11 cellular contexts compared by ENCODE assay signal in genomic region chr12:2797721-2798418, GRCh38. TPM values are rescaled to one million over a fixed set of nuclear protein-coding genes. Genes with fewer than 3 reads are reported as not detected.
DNase-seq lines count a peak whose midpoint lies in the region; ATAC-seq and TF ChIP-seq lines count a peak whose summit lies in the region.
"Had no signal": no experiment of that assay in that cellular context is flagged by ENCODE, and none has a peak within 500 bp of the region (broad histone marks: within the 10 kb centered on the region; RNA-seq: fewer than 3 reads in every experiment).

No MANE protein-coding gene starts in this region.

- no peak overlapping the region for H3K4me3 Mint-ChIP-seq in endodermal cell

- peaks cover 56% of the 10 kb centered on the region for H3K36me3 ChIP-seq in OCI-LY3 (replicated peaks; ENCODE audit: low read depth, low read length)
- peaks cover 62% of the 10 kb centered on the region for H3K36me3 ChIP-seq in endodermal cell (ENCODE audit: control insufficient read depth, insufficient read depth, low read length)
- H3K36me3 ChIP-seq in neural cell (ENCODE audit: insufficient read depth, low read length) = peaks cover 19% of the 10 kb centered on the region
- peaks cover 0 to 45% (median 18%) of the 10 kb centered on the region in 4 donors for H3K36me3 ChIP-seq in transverse colon
- H3K36me3 ChIP-seq in gastrocnemius medialis = peaks cover 0 to 59% of the 10 kb centered on the region in 2 donors

- TF ChIP-seq RAD21 in neural cell (conservative IDR thresholded peaks at IDR 0.05) = no peak

- H3K27me3 Mint-ChIP-seq in endodermal cell (ENCODE audit: insufficient read depth) = peaks cover 10% of the 10 kb centered on the region

- H3K9me2 ChIP-seq in neural cell (ENCODE audit: insufficient read depth, low read length) = no peaks in the 10 kb centered on the region

- peaks cover 13% of the 10 kb centered on the region for H3K4me1 ChIP-seq in OCI-LY3 (ENCODE audit: low read length)
- H3K4me1 ChIP-seq in endodermal cell (ENCODE audit: control insufficient read depth, insufficient read depth, low read length) = peaks cover 3% of the 10 kb centered on the region
- peaks cover 0 to 21% (median 18%) of the 10 kb centered on the region in 4 donors for H3K4me1 ChIP-seq in transverse colon
- H3K4me1 ChIP-seq in gastrocnemius medialis = peaks cover 22 to 27% of the 10 kb centered on the region in 2 donors

- H3F3A ChIP-seq in neural cell (ENCODE audit: insufficient read depth, low read length, poor library complexity, severe bottlenecking) = peaks cover 4% of the 10 kb centered on the region

- in situ Hi-C loops in G401 (cut with HindIII; ENCODE audit: low sequenced_read_pairs) = no loop called here
- in situ Hi-C loops in transverse colon (cut with MboI; ENCODE audit: low pct_ligation_motif_present in 1 of 4, low pct_unique_long_range_greater_than_20kb in 1 of 4, low sequenced_read_pairs in 3 of 4) = no loop called here
- in situ Hi-C loops in gastrocnemius medialis (cut with MboI; ENCODE audit: low sequenced_read_pairs in 4 of 4) = loop anchor here in 1 of 4 donors (25.0 kb wide), 1 partner anchor 1161 kb away; the partner anchor contains the start of gene WNT5B

- DNase-seq in G401 (ENCODE audit: low spot score) (peak; percentile 51), endodermal cell (no peak), NCI-H2171 treated with DMSO at 0.1 percent for 48 hours (lab: John Stamatoyannopoulos, UW) (no peak), putamen (ENCODE audit: low spot score) (no peak), transverse colon (no peak), gastrocnemius medialis (no peak)
- DNase-seq: activated gamma-delta T cell, NCI-H2081 had no signal

- TF ChIP-seq CTCF in OCI-LY3 (IDR thresholded peaks at IDR 0.05; ENCODE audit: low read depth, low read length) (peak; percentile 29; the same call in 1 of the 2 replicates), endodermal cell (conservative IDR thresholded peaks at IDR 0.05) (peak; percentile 69), neural cell (IDR thresholded peaks at IDR 0.05; ENCODE audit: poor library complexity, severe bottlenecking) (no peak), transverse colon (IDR thresholded peaks at IDR 0.05) (no peak), gastrocnemius medialis (IDR thresholded peaks at IDR 0.05 in 4 of 5, conservative IDR thresholded peaks at IDR 0.05 in 1 of 5) (no peak)

- no peaks in the 10 kb centered on the region for H3K9me3 Mint-ChIP-seq in endodermal cell

- H3K36me3 Mint-ChIP-seq in endodermal cell (ENCODE audit: low read depth) = peaks cover 59% of the 10 kb centered on the region

- H3K27ac ChIP-seq in OCI-LY3 (ENCODE audit: low read length) = no peak overlapping the region
- no peak overlapping the region for H3K27ac ChIP-seq in endodermal cell (ENCODE audit: low read depth, low read length)
- H3K27ac ChIP-seq in neural cell (ENCODE audit: low read length) = no peak overlapping the region
- no peak overlapping the region for H3K27ac ChIP-seq in transverse colon
- peak overlapping the region in 1 of 4 donors; percentile 39 for H3K27ac ChIP-seq in gastrocnemius medialis

- H2AFZ ChIP-seq in OCI-LY3 (ENCODE audit: low read depth, low read length) = no peak overlapping the region
- no peak overlapping the region for H2AFZ ChIP-seq in neural cell (ENCODE audit: low read depth, low read length)

- TF ChIP-seq EP300 in neural cell (conservative IDR thresholded peaks at IDR 0.05; ENCODE audit: poor library complexity, severe bottlenecking) (no peak), transverse colon (IDR thresholded peaks at IDR 0.05; ENCODE audit: low read depth) (no peak)

- H3K4me1 Mint-ChIP-seq in endodermal cell = peaks cover 14% of the 10 kb centered on the region

- intact Hi-C loops in transverse colon (cut with DNase I; ENCODE audit: low total_unique reads) (no loop called here), gastrocnemius medialis (cut with DNase I; ENCODE audit: low total_unique reads) (loop anchor here (10.0 kb wide), 2 partner anchors 457 to 1077 kb away; partner anchors contain the start of gene PARP11)

- no peaks in the 10 kb centered on the region for H3K27me3 ChIP-seq in OCI-LY3 (ENCODE audit: low read depth, low read length)
- H3K27me3 ChIP-seq in endodermal cell (ENCODE audit: control insufficient read depth, insufficient read depth, low read length, poor library complexity, severe bottlenecking) = peaks cover 6% of the 10 kb centered on the region
- no peaks in the 10 kb centered on the region for H3K27me3 ChIP-seq in neural cell (ENCODE audit: insufficient read depth, low read depth, low read length)
- H3K27me3 ChIP-seq in transverse colon = no peaks in the 10 kb centered on the region
- no peaks in the 10 kb centered on the region for H3K27me3 ChIP-seq in gastrocnemius medialis

- no peak overlapping the region for H3K4me2 ChIP-seq in OCI-LY3 (ENCODE audit: low read length)
- no peak overlapping the region for H3K4me2 ChIP-seq in neural cell (ENCODE audit: low read length)

- H3K79me2 ChIP-seq in OCI-LY3 (ENCODE audit: low read length) (peaks cover 41% of the 10 kb centered on the region), neural cell (replicated peaks; ENCODE audit: insufficient read depth, low read length) (peaks cover 22% of the 10 kb centered on the region)

- H3K9me3 ChIP-seq in OCI-LY3 (ENCODE audit: insufficient read depth, low read length) (no peaks in the 10 kb centered on the region), endodermal cell (ENCODE audit: control insufficient read depth, low read length) (no peaks in the 10 kb centered on the region), neural cell (ENCODE audit: low read length) (no peaks in the 10 kb centered on the region), transverse colon (no peaks in the 10 kb centered on the region), gastrocnemius medialis (no peaks in the 10 kb centered on the region)

- H3K9ac ChIP-seq in OCI-LY3 (ENCODE audit: low read length) (no peak overlapping the region), endodermal cell (ENCODE audit: extremely low read depth, low read length, poor library complexity, severe bottlenecking) (no peak overlapping the region), neural cell (ENCODE audit: low read length) (no peak overlapping the region)

- no peak overlapping the region for H3K27ac Mint-ChIP-seq in endodermal cell

- no peak for ATAC-seq in gastrocnemius medialis

- no peak overlapping the region for H3K4me3 ChIP-seq in OCI-LY3 (ENCODE audit: low read length)
- no peak overlapping the region for H3K4me3 ChIP-seq in endodermal cell (ENCODE audit: low read length)
- H3K4me3 ChIP-seq in neural cell (ENCODE audit: low read length) = peak overlapping the region; percentile 91
- H3K4me3 ChIP-seq in transverse colon = no peak overlapping the region
- no peak overlapping the region for H3K4me3 ChIP-seq in gastrocnemius medialis

- TF ChIP-seq POLR2A in transverse colon (IDR thresholded peaks at IDR 0.05) (no peak), gastrocnemius medialis (IDR thresholded peaks at IDR 0.05) (no peak)

- peaks cover 21% of the 10 kb centered on the region; the same call in 1 of the 2 replicates for H4K20me1 ChIP-seq in OCI-LY3 (ENCODE audit: insufficient read depth, low read length)
- H4K20me1 ChIP-seq in neural cell (ENCODE audit: insufficient read depth) = peaks cover 5% of the 10 kb centered on the region

- 90 to 92% methylated on average over 6 to 7 of the region's 7 CpGs for WGBS in endodermal cell (ENCODE audit: insufficient coverage in 1 of 2, insufficient read length in 1 of 2), 2 experiments
- WGBS in transverse colon (ENCODE audit: low coverage in 1 of 2), 2 donors = 67 to 83% methylated on average over 3 to 7 of the region's 7 CpGs

TF ChIP-seq in neural cell, 6 proteins besides CTCF, POLR2A, EP300 and RAD21 (continues in another document):
- no peak for TF ChIP-seq EZH2 (IDR thresholded peaks at IDR 0.05; ENCODE audit: borderline replicate concordance, insufficient read depth, low read length, poor library complexity, severe bottlenecking)
- no peak for TF ChIP-seq MXI1 (conservative IDR thresholded peaks at IDR 0.05; ENCODE audit: poor library complexity, severe bottlenecking)

RNA-seq across cellular contexts. Expression of gene FKBP4, which starts 3.1 kb away (rescaled TPM):
- total RNA-seq in G401 (2014; rRNA removed; shearing (Covaris generic)) = 95.0 and 137 TPM in 2 replicates
- total RNA-seq in endodermal cell = 100 to 1,000 TPM; 139 to 253 TPM
- 63.0 TPM for polyA plus RNA-seq in endodermal cell (2013, experiment 1 of 2)
- polyA plus RNA-seq in endodermal cell (2013, experiment 2 of 2) = 56.7 TPM
- polyA plus RNA-seq in neural cell = 102 and 112 TPM in 2 replicates
- 84.0 and 94.0 TPM in 2 replicates for polyA minus RNA-seq in neural cell
- 10 to 100 TPM; 35.4 to 82.4 (median 49.2) TPM for total RNA-seq in transverse colon
- 10 to 100 TPM; 41.9 to 96.0 (median 53.0) TPM for total RNA-seq in gastrocnemius medialis

RNA-seq across cellular contexts. Expression of gene ITFG2, which starts 14.6 kb away (rescaled TPM):
- total RNA-seq in G401 (2014; rRNA removed; shearing (Covaris generic)) = 6.4 and 27.3 TPM in 2 replicates
- total RNA-seq in endodermal cell (10 to 100 TPM; 22.5 to 59.5 TPM), transverse colon (10 to 100 TPM; 29.5 to 90.6 (median 48.4) TPM), gastrocnemius medialis (1 to 10 TPM; 5.1 to 7.2 (median 5.9) TPM)
- 16.9 TPM for polyA plus RNA-seq in endodermal cell (2013, experiment 1 of 2)
- polyA plus RNA-seq in endodermal cell (2013, experiment 2 of 2) = 12.3 TPM
- polyA plus RNA-seq in neural cell = 21.6 and 22.2 TPM in 2 replicates
- 20.5 and 25.1 TPM in 2 replicates for polyA minus RNA-seq in neural cell

RNA-seq across cellular contexts. Expression of gene NRIP2, which starts 37.0 kb away (rescaled TPM):
- not detected in 2 replicates for total RNA-seq in G401 (2014; rRNA removed; shearing (Covaris generic))
- not detected for total RNA-seq in endodermal cell
- polyA plus RNA-seq in endodermal cell (2013, experiment 1 of 2) = 0.14 TPM
- 0.17 TPM for polyA plus RNA-seq in endodermal cell (2013, experiment 2 of 2)
- not detected in 2 replicates for polyA plus RNA-seq in neural cell
- polyA minus RNA-seq in neural cell = not detected in 2 replicates
- total RNA-seq in transverse colon = under 1 TPM in 3 of 4 donors, not detected in 1; 0.14 to 0.32 (median 0.20) TPM
- total RNA-seq in gastrocnemius medialis = 1 to 10 TPM in 3 of 4 donors, not detected in 1; 1.3 to 5.2 (median 2.0) TPM
- total RNA-seq: glomerular endothelial cell had no signal

RNA-seq across cellular contexts. Expression of gene TEX52, which starts 59.0 kb away (rescaled TPM):
- total RNA-seq in G401 (2014; rRNA removed; shearing (Covaris generic)) = not detected in 2 replicates
- total RNA-seq in endodermal cell = under 1 TPM; 0.22 to 0.29 TPM
- not detected for polyA plus RNA-seq in endodermal cell (2013, experiment 1 of 2)
- polyA plus RNA-seq in endodermal cell (2013, experiment 2 of 2) = not detected
- polyA plus RNA-seq in neural cell = not detected in 2 replicates
- polyA minus RNA-seq in neural cell = not detected in 2 replicates
- not detected for total RNA-seq in transverse colon
- under 1 TPM in 1 of 4 donors, not detected in 3; 0.68 TPM for total RNA-seq in gastrocnemius medialis
- total RNA-seq: glomerular endothelial cell had no signal

Comparison
In these comparisons a context has a peak if more than half of its experiments do, and no peak if none do; other contexts are left out.
1. CTCF ChIP-seq: peak in OCI-LY3 (single experiment) and endodermal cell (single experiment); none in neural cell (single experiment), transverse colon (0 of 5) and gastrocnemius medialis (0 of 5).